27 cellular contexts compared by ENCODE assay signal in the genomic region with DNA sequence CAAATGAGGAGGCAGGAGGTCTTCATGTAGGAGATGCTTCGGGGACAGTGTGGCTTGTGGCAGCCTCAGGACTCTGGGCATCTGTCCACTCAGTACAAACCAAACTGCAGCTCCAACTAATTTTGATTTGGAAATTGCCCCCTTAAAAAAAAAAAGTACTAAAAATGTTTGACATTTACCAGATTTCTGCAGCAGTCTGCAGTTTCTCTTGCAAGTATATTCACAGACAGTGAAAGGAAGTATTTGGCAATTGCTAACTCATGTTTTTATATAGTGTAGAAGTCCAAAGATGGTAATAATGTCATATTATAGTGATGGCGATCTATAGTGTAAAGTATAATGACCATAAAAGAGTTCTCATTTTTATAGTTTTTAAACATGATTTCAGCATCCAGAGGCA.
"Had no signal": no experiment of that assay in that cellular context is flagged by ENCODE, and none has a peak within 500 bp of the region (broad histone marks: within the 10 kb centered on the region; RNA-seq: fewer than 3 reads in every experiment).

No MANE protein-coding gene starts in this region.

- H3K27ac ChIP-seq: ascending aorta, brain microvascular endothelial cell, coronary artery, foreskin keratinocyte, heart right ventricle, neutrophil, pancreas, prostate gland, thyroid gland, upper lobe of right lung, WERI-Rb-1 had no signal

- H3K36me3 ChIP-seq: ascending aorta, brain microvascular endothelial cell, heart right ventricle, neutrophil, pancreas, prostate gland, stomach, thyroid gland, upper lobe of right lung, WERI-Rb-1 had no signal

- H3K4me1 ChIP-seq: ascending aorta, foreskin keratinocyte, pancreas, thyroid gland, upper lobe of right lung had no signal

- ATAC-seq: activated CD4-positive, CD25-positive, alpha-beta regulatory T cell treated with anti-CD3 and anti-CD28 coated beads, Interleukin-2, amount 50 U/mL, for 24 hours; effector memory CD8-positive, alpha-beta T cell; foreskin keratinocyte; heart right ventricle; left ventricle myocardium superior; mucosa of descending colon; pancreas; stimulated activated naive B cell treated with anti-CD40 and anti-IgM and Interleukin-4, amounts not matched to agents 10 μg/mL and 1 μg/mL and 100 μg/mL, for 72 hours; upper lobe of right lung had no signal

- H3K4me3 ChIP-seq: ascending aorta, coronary artery, heart right ventricle, mucosa of descending colon, pancreas, prostate gland, smooth muscle cell, stomach, thyroid gland, upper lobe of right lung had no signal

- DNase-seq: activated CD4-positive, alpha-beta memory T cell treated with anti-CD3 and anti-CD28 coated beads, Interleukin-2, amount 10 ng/mL, durations not matched to agents 7 days and 5 days; activated CD4-positive, alpha-beta T cell treated with anti-CD3 and anti-CD28 coated beads for 48 hours; activated effector memory CD4-positive, alpha-beta T cell treated with Interleukin-2 at 50 U/mL for 16 hours; activated naive CD4-positive, alpha-beta T cell treated with Interleukin-2 at 50 U/mL for 16 hours; activated naive CD8-positive, alpha-beta T cell treated with anti-CD3 and anti-CD28 coated beads for 36 hours; brain microvascular endothelial cell; effector memory CD8-positive, alpha-beta T cell; erythroblast; foreskin keratinocyte; heart right ventricle; left ventricle myocardium superior; mucosa of descending colon; nephron progenitor cell; pancreas; stimulated activated CD4-positive, alpha-beta T cell treated with anti-CD3 and anti-CD28 coated beads, Interleukin-1b, Interleukin-23, amount 100 ng/mL, for 48 hours; stimulated activated naive B cell treated with anti-CD40 and anti-IgM and Interleukin-4, amounts not matched to agents 10 μg/mL and 1 μg/mL and 100 μg/mL, for 72 hours; stomach; T-helper 9 cell; thyroid gland; upper lobe of right lung; WERI-Rb-1 had no signal

- H3K27me3 ChIP-seq: ascending aorta, brain microvascular endothelial cell, foreskin keratinocyte, heart right ventricle, neutrophil, pancreas, stomach, thyroid gland, upper lobe of right lung had no signal

- H3K9me3 ChIP-seq: ascending aorta, mucosa of descending colon, neutrophil, pancreas, prostate gland, stomach, thyroid gland, upper lobe of right lung had no signal

- H3K27ac Mint-ChIP-seq: activated CD4-positive, alpha-beta memory T cell treated with anti-CD3 and anti-CD28 coated beads, Interleukin-2, amount 10 ng/mL, durations not matched to agents 7 days and 5 days; activated naive CD8-positive, alpha-beta T cell treated with anti-CD3 and anti-CD28 coated beads for 36 hours; nephron progenitor cell; stimulated activated naive B cell treated with anti-CD40 and anti-IgM and Interleukin-4, amounts not matched to agents 10 μg/mL and 1 μg/mL and 100 μg/mL, for 72 hours had no signal

- H3K9me3 Mint-ChIP-seq: activated CD4-positive, alpha-beta memory T cell treated with anti-CD3 and anti-CD28 coated beads, Interleukin-2, amount 10 ng/mL, durations not matched to agents 7 days and 5 days; effector memory CD8-positive, alpha-beta T cell; nephron progenitor cell had no signal

- H3K4me3 Mint-ChIP-seq: activated CD4-positive, alpha-beta memory T cell treated with anti-CD3 and anti-CD28 coated beads, Interleukin-2, amount 10 ng/mL, durations not matched to agents 7 days and 5 days; activated naive CD8-positive, alpha-beta T cell treated with anti-CD3 and anti-CD28 coated beads for 36 hours; effector memory CD8-positive, alpha-beta T cell; nephron progenitor cell; stimulated activated naive B cell treated with anti-CD40 and anti-IgM and Interleukin-4, amounts not matched to agents 10 μg/mL and 1 μg/mL and 100 μg/mL, for 72 hours had no signal

- H3K27me3 Mint-ChIP-seq: activated CD4-positive, alpha-beta memory T cell treated with anti-CD3 and anti-CD28 coated beads, Interleukin-2, amount 10 ng/mL, durations not matched to agents 7 days and 5 days; activated naive CD8-positive, alpha-beta T cell treated with anti-CD3 and anti-CD28 coated beads for 36 hours; effector memory CD8-positive, alpha-beta T cell had no signal
